ENCODE assay signal across 34 cellular contexts in genomic region chr12:25934461-25934860, GRCh38. TPM values are rescaled to one million over a fixed set of nuclear protein-coding genes. Genes with fewer than 3 reads are reported as not detected.
"Had no signal": no experiment of that assay in that cellular context is flagged by ENCODE, and none has a peak within 500 bp of the region (broad histone marks: within the 10 kb centered on the region; RNA-seq: fewer than 3 reads in every experiment).

No MANE protein-coding gene starts in this region.

- H3K4me1 ChIP-seq: body of pancreas, breast epithelium had no signal

- H3K36me3 ChIP-seq: brain microvascular endothelial cell, breast epithelium had no signal

- H3K27me3 Mint-ChIP-seq: activated B cell treated with CpG ODN at 0.5 μM for 24 hours; activated CD4-positive, alpha-beta memory T cell treated with anti-CD3 and anti-CD28 coated beads for 36 hours; activated CD8-positive, alpha-beta T cell treated with anti-CD3 and anti-CD28 coated beads for 36 hours; activated naive CD4-positive, alpha-beta T cell treated with anti-CD3 and anti-CD28 coated beads, Interleukin-2, amount 10 ng/mL, durations not matched to agents 7 days and 5 days had no signal

- DNase-seq: activated B cell treated with CpG ODN at 0.5 μM for 24 hours; activated CD4-positive, alpha-beta memory T cell treated with anti-CD3 and anti-CD28 coated beads for 36 hours; activated CD4-positive, alpha-beta T cell treated with anti-CD3 and anti-CD28 coated beads for 4 hours; activated CD4-positive, alpha-beta T cell treated with anti-CD3 and anti-CD28 coated beads, Interleukin-2, amount 10 ng/mL, durations not matched to agents 24 days and 14 days; activated CD4-positive, alpha-beta T cell treated with anti-CD3 and anti-CD28 coated beads, Interleukin-2, amount 50 U/mL, for 1 hour; activated CD4-positive, alpha-beta T cell treated with anti-CD3 and anti-CD28 coated beads, Interleukin-2, amount 50 U/mL, for 4 hours; activated CD4-positive, CD25-positive, alpha-beta regulatory T cell treated with anti-CD3 and anti-CD28 coated beads, Interleukin-2, amount 50 U/mL, for 72 hours; activated CD8-positive, alpha-beta memory T cell treated with anti-CD3 and anti-CD28 coated beads, Interleukin-2, amount 50 U/mL, for 4 hours; activated CD8-positive, alpha-beta T cell treated with anti-CD3 and anti-CD28 coated beads for 36 hours; activated effector memory CD4-positive, alpha-beta T cell treated with Interleukin-2 at 50 U/mL for 16 hours; activated gamma-delta T cell; activated naive CD4-positive, alpha-beta T cell treated with anti-CD3 and anti-CD28 coated beads, Interleukin-2, amount 10 ng/mL, durations not matched to agents 7 days and 5 days; activated naive CD4-positive, alpha-beta T cell treated with Interleukin-2 at 50 U/mL for 16 hours; activated naive CD8-positive, alpha-beta T cell treated with anti-CD3 and anti-CD28 coated beads, Interleukin-2, amount 10 ng/mL, durations not matched to agents 7 days and 5 days; activated naive CD8-positive, alpha-beta T cell treated with anti-CD3 and anti-CD28 coated beads, Interleukin-2, amount 50 U/mL, for 24 hours; activated T-cell treated with anti-CD3 and anti-CD28 coated beads, Interleukin-2, amount 50 U/mL, for 24 hours; activated T-cell treated with anti-CD3 and anti-CD28 coated beads, Interleukin-2, amount 50 U/mL, for 48 hours; amygdala; anterior cingulate cortex; body of pancreas; brain microvascular endothelial cell; central memory CD4-positive, alpha-beta T cell; T-helper 1 cell; T-helper 2 cell; T-helper 9 cell had no signal

- H3K4me3 Mint-ChIP-seq: activated B cell treated with CpG ODN at 0.5 μM for 24 hours; activated CD4-positive, alpha-beta memory T cell treated with anti-CD3 and anti-CD28 coated beads for 36 hours; activated CD4-positive, alpha-beta T cell treated with anti-CD3 and anti-CD28 coated beads, Interleukin-2, amount 10 ng/mL, durations not matched to agents 24 days and 14 days; activated CD8-positive, alpha-beta T cell treated with anti-CD3 and anti-CD28 coated beads for 36 hours; activated naive CD4-positive, alpha-beta T cell treated with anti-CD3 and anti-CD28 coated beads, Interleukin-2, amount 10 ng/mL, durations not matched to agents 7 days and 5 days; activated naive CD4-positive, alpha-beta T cell treated with anti-CD3 and anti-CD28 coated beads, Interleukin-2, amount 50 U/mL, for 24 hours; activated naive CD8-positive, alpha-beta T cell; activated naive CD8-positive, alpha-beta T cell treated with anti-CD3 and anti-CD28 coated beads, Interleukin-2, amount 10 ng/mL, durations not matched to agents 7 days and 5 days; activated naive CD8-positive, alpha-beta T cell treated with anti-CD3 and anti-CD28 coated beads, Interleukin-2, amount 50 U/mL, for 24 hours; activated T-cell treated with anti-CD3 and anti-CD28 coated beads, Interleukin-2, amount 50 U/mL, for 24 hours; T-helper 1 cell treated with Interleukin-12 subunit alpha and Interleukin-12 subunit beta and Interleukin-4 antibody, amounts not matched to agents 30 μg/mL and 1 μg/mL, for 36 hours; T-helper 2 cell treated with Interferon-gamma antibody and Interleukin-4, amounts not matched to agents 5 μg/mL and 100 μg/mL, for 36 hours had no signal

- H3K9me3 Mint-ChIP-seq: activated B cell treated with CpG ODN at 0.5 μM for 24 hours; activated CD4-positive, alpha-beta memory T cell treated with anti-CD3 and anti-CD28 coated beads for 36 hours; activated CD4-positive, alpha-beta T cell treated with anti-CD3 and anti-CD28 coated beads, Interleukin-2, amount 10 ng/mL, durations not matched to agents 24 days and 14 days; activated CD8-positive, alpha-beta T cell treated with anti-CD3 and anti-CD28 coated beads for 36 hours; activated naive CD4-positive, alpha-beta T cell treated with anti-CD3 and anti-CD28 coated beads, Interleukin-2, amount 10 ng/mL, durations not matched to agents 7 days and 5 days; activated naive CD4-positive, alpha-beta T cell treated with anti-CD3 and anti-CD28 coated beads, Interleukin-2, amount 50 U/mL, for 24 hours; activated naive CD8-positive, alpha-beta T cell treated with anti-CD3 and anti-CD28 coated beads, Interleukin-2, amount 10 ng/mL, durations not matched to agents 7 days and 5 days; activated naive CD8-positive, alpha-beta T cell treated with anti-CD3 and anti-CD28 coated beads, Interleukin-2, amount 50 U/mL, for 24 hours; activated T-cell treated with anti-CD3 and anti-CD28 coated beads, Interleukin-2, amount 50 U/mL, for 24 hours; activated T-helper 2 cell treated with anti-CD3 and anti-CD28 coated beads, Interferon-gamma antibody, Interleukin-2, Interleukin-4, amounts not matched to agents 10 μg/mL and 5 μg/mL and 100 μg/mL, durations not matched to agents 14 hours and 24 hours and 36 hours; T-helper 1 cell treated with Interleukin-12 subunit alpha and Interleukin-12 subunit beta and Interleukin-4 antibody, amounts not matched to agents 30 μg/mL and 1 μg/mL, for 36 hours; T-helper 2 cell treated with Interferon-gamma antibody and Interleukin-4, amounts not matched to agents 5 μg/mL and 100 μg/mL, for 36 hours had no signal

- H3K27ac ChIP-seq: body of pancreas, brain microvascular endothelial cell, breast epithelium, VCaP had no signal

- H3K4me3 ChIP-seq: body of pancreas, breast epithelium had no signal

- H3K27ac Mint-ChIP-seq: activated B cell treated with CpG ODN at 0.5 μM for 24 hours; activated CD4-positive, alpha-beta memory T cell treated with anti-CD3 and anti-CD28 coated beads for 36 hours; activated CD4-positive, alpha-beta T cell treated with anti-CD3 and anti-CD28 coated beads, Interleukin-2, amount 10 ng/mL, durations not matched to agents 24 days and 14 days; activated CD8-positive, alpha-beta T cell treated with anti-CD3 and anti-CD28 coated beads for 36 hours; activated naive CD4-positive, alpha-beta T cell treated with anti-CD3 and anti-CD28 coated beads, Interleukin-2, amount 10 ng/mL, durations not matched to agents 7 days and 5 days; activated naive CD4-positive, alpha-beta T cell treated with anti-CD3 and anti-CD28 coated beads, Interleukin-2, amount 50 U/mL, for 24 hours; activated naive CD8-positive, alpha-beta T cell; activated naive CD8-positive, alpha-beta T cell treated with anti-CD3 and anti-CD28 coated beads, Interleukin-2, amount 10 ng/mL, durations not matched to agents 7 days and 5 days; activated naive CD8-positive, alpha-beta T cell treated with anti-CD3 and anti-CD28 coated beads, Interleukin-2, amount 50 U/mL, for 24 hours; activated T-cell treated with anti-CD3 and anti-CD28 coated beads, Interleukin-2, amount 50 U/mL, for 24 hours; activated T-helper 2 cell treated with anti-CD3 and anti-CD28 coated beads, Interferon-gamma antibody, Interleukin-2, Interleukin-4, amounts not matched to agents 10 μg/mL and 5 μg/mL and 100 μg/mL, durations not matched to agents 14 hours and 24 hours and 36 hours; T-helper 1 cell treated with Interleukin-12 subunit alpha and Interleukin-12 subunit beta and Interleukin-4 antibody, amounts not matched to agents 30 μg/mL and 1 μg/mL, for 36 hours; T-helper 2 cell treated with Interferon-gamma antibody and Interleukin-4, amounts not matched to agents 5 μg/mL and 100 μg/mL, for 36 hours had no signal

- H3K36me3 Mint-ChIP-seq: activated CD4-positive, alpha-beta memory T cell treated with anti-CD3 and anti-CD28 coated beads for 36 hours; activated naive CD4-positive, alpha-beta T cell treated with anti-CD3 and anti-CD28 coated beads, Interleukin-2, amount 10 ng/mL, durations not matched to agents 7 days and 5 days; activated naive CD4-positive, alpha-beta T cell treated with anti-CD3 and anti-CD28 coated beads, Interleukin-2, amount 50 U/mL, for 24 hours; activated naive CD8-positive, alpha-beta T cell; activated naive CD8-positive, alpha-beta T cell treated with anti-CD3 and anti-CD28 coated beads, Interleukin-2, amount 10 ng/mL, durations not matched to agents 7 days and 5 days had no signal

- FAIRE-seq: astrocyte, TTC549 had no signal

- ATAC-seq: activated CD8-positive, alpha-beta T cell treated with anti-CD3 and anti-CD28 coated beads for 36 hours; activated naive CD8-positive, alpha-beta T cell treated with anti-CD3 and anti-CD28 coated beads, Interleukin-2, amount 50 U/mL, for 24 hours; body of pancreas had no signal

- H3K4me1 Mint-ChIP-seq: activated CD4-positive, alpha-beta T cell treated with anti-CD3 and anti-CD28 coated beads, Interleukin-2, amount 10 ng/mL, durations not matched to agents 24 days and 14 days; activated naive CD4-positive, alpha-beta T cell treated with anti-CD3 and anti-CD28 coated beads, Interleukin-2, amount 10 ng/mL, durations not matched to agents 7 days and 5 days; activated naive CD4-positive, alpha-beta T cell treated with anti-CD3 and anti-CD28 coated beads, Interleukin-2, amount 50 U/mL, for 24 hours; activated naive CD8-positive, alpha-beta T cell treated with anti-CD3 and anti-CD28 coated beads, Interleukin-2, amount 10 ng/mL, durations not matched to agents 7 days and 5 days; activated naive CD8-positive, alpha-beta T cell treated with anti-CD3 and anti-CD28 coated beads, Interleukin-2, amount 50 U/mL, for 24 hours had no signal

- H3K9me3 ChIP-seq: body of pancreas, breast epithelium had no signal

- H3K27me3 ChIP-seq: body of pancreas, brain microvascular endothelial cell, breast epithelium had no signal

RNA-seq across cellular contexts. Expression of gene RASSF8, which starts 24.0 kb away (rescaled TPM):
- total RNA-seq: activated CD8-positive, alpha-beta T cell treated with anti-CD3 and anti-CD28 coated beads for 36 hours had no signal
